23 cellular contexts compared by ENCODE assay signal in the genomic region with DNA sequence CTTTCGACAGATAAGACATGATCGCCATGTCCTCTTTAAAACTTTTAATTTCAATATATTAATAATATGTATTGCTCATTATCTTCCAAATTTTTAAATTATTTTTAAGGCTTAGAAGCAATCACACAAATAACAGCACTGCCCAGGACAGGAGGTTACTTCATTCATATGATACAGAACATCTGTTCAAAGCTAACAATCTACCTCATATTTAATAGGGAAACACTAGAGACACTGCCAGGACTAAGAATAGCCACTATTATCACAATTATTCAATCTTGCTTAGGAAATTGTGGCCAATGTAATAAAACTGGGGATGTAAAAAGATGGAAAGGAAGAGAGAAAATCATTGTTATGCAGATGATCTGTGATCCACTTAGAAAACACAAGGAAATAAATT. TPM values are rescaled to one million over a fixed set of nuclear protein-coding genes. Genes with fewer than 3 reads are reported as not detected.
DNase-seq lines count a peak whose midpoint lies in the region; ATAC-seq, FAIRE-seq and TF ChIP-seq lines count a peak whose summit lies in the region.
"Had no signal": no experiment of that assay in that cellular context is flagged by ENCODE, and none has a peak within 500 bp of the region (broad histone marks: within the 10 kb centered on the region; RNA-seq: fewer than 3 reads in every experiment).

No MANE protein-coding gene starts in this region.

- H3K9me3 ChIP-seq in left ventricle myocardium inferior (replicated peaks) (no peaks in the 10 kb centered on the region), adrenal gland (replicated peaks in 1 of 3) (no peaks in the 10 kb centered on the region), gastroesophageal sphincter (no peaks in the 10 kb centered on the region)
- H3K9me3 ChIP-seq: BE2C had no signal

- H3K27me3 ChIP-seq in left ventricle myocardium inferior (ENCODE audit: low read depth), result no peaks in the 10 kb centered on the region
- H3K27me3 ChIP-seq in adrenal gland, result no peaks in the 10 kb centered on the region
- no peaks in the 10 kb centered on the region for H3K27me3 ChIP-seq in gastroesophageal sphincter
- H3K27me3 ChIP-seq: BE2C had no signal

- intact Hi-C loops in left ventricle myocardium inferior (cut with micrococcal nuclease), result no loop called here
- intact Hi-C loops in left cardiac atrium (cut with DNase I), result loop anchor here (5.0 to 10.0 kb wide), 2 partner anchors 209 to 606 kb away; no protein-coding TSS in a partner anchor
- intact Hi-C loops in adrenal gland (cut with DNase I), result no loop called here

- TF ChIP-seq POLR2A in adrenal gland (IDR thresholded peaks at IDR 0.05) (no peak), gastroesophageal sphincter (IDR thresholded peaks at IDR 0.05) (no peak)

- no peaks in the 10 kb centered on the region for H3K36me3 ChIP-seq in left ventricle myocardium inferior
- no peaks in the 10 kb centered on the region for H3K36me3 ChIP-seq in adrenal gland (replicated peaks in 1 of 2)
- no peaks in the 10 kb centered on the region for H3K36me3 ChIP-seq in gastroesophageal sphincter
- H3K36me3 ChIP-seq: BE2C had no signal

- H3K4me3 ChIP-seq in left ventricle myocardium inferior (no peak overlapping the region), fibroblast of mammary gland (ENCODE audit: control insufficient read depth, low read depth, low read length) (no peak overlapping the region), adrenal gland (no peak overlapping the region), gastroesophageal sphincter (no peak overlapping the region)
- H3K4me3 ChIP-seq: GM12878 had no signal

- ATAC-seq in left cardiac atrium (no peak), gastroesophageal sphincter (no peak)
- ATAC-seq: GM12878, HepG2 had no signal

- WGBS in adrenal gland, 4 donors, result 42 to 71% (median 60%) methylated on average over 2 of the region's 2 CpGs
- 41 to 60% methylated on average over 2 of the region's 2 CpGs for WGBS in gastroesophageal sphincter (ENCODE audit: low coverage in 1 of 2), 2 donors

- DNase-seq in left ventricle myocardium inferior (no peak), left cardiac atrium (no peak), fibroblast of mammary gland (ENCODE audit: low read depth) (peak; percentile 10), kidney glomerular epithelial cell (lab: John Stamatoyannopoulos, UW) (no peak), adrenal gland (no peak)
- DNase-seq: ACHN; BE2C; C1 segment of cervical spinal cord; CD4-positive, CD25-positive, alpha-beta regulatory T cell; CD8-positive, alpha-beta memory T cell; COR-L47; DMS 273 treated with DMSO at 0.1 percent for 48 hours; DMS53; DND-41; EL; H9 had no signal

- peak; percentile 5 for FAIRE-seq in islet of Langerhans (lab: Jason Lieb, UNC)
- FAIRE-seq: A204.1, GM12878, H1, HepG2 had no signal

- TF ChIP-seq CTCF in left ventricle myocardium inferior (IDR thresholded peaks at IDR 0.05; ENCODE audit: borderline replicate concordance) (no peak), fibroblast of mammary gland (conservative IDR thresholded peaks at IDR 0.05; ENCODE audit: control insufficient read depth, insufficient read depth, low read depth, low read length) (no peak), adrenal gland (IDR thresholded peaks at IDR 0.05) (no peak), gastroesophageal sphincter (IDR thresholded peaks at IDR 0.05) (no peak)

- no peak for TF ChIP-seq EP300 in gastroesophageal sphincter (IDR thresholded peaks at IDR 0.05)

- H3K27ac ChIP-seq in left ventricle myocardium inferior (replicated peaks) (peak overlapping the region; percentile 57), adrenal gland (no peak overlapping the region), gastroesophageal sphincter (no peak overlapping the region)

- no peaks in the 10 kb centered on the region for H3K4me1 ChIP-seq in left ventricle myocardium inferior
- no peaks in the 10 kb centered on the region for H3K4me1 ChIP-seq in adrenal gland (replicated peaks in 1 of 2)
- peaks cover 0 to 6% (median 0%) of the 10 kb centered on the region in 3 donors for H3K4me1 ChIP-seq in gastroesophageal sphincter
- H3K4me1 ChIP-seq: BE2C had no signal

RNA-seq across cellular contexts. Expression of gene CLCA1, which starts 10.0 kb away (rescaled TPM):
- 0.05 TPM for total RNA-seq in left ventricle myocardium inferior
- not detected for total RNA-seq in left cardiac atrium
- under 1 TPM in 3 of 8 donors, not detected in 5; 0.14 to 0.22 (median 0.15) TPM for total RNA-seq in adrenal gland
- polyA plus RNA-seq in adrenal gland, result under 1 TPM in 1 of 3 donors, not detected in 2; 0.08 TPM
- total RNA-seq in gastroesophageal sphincter, result not detected
- total RNA-seq: CD4-positive, CD25-positive, alpha-beta regulatory T cell; CD8-positive, alpha-beta memory T cell; G401; H1; H9; HepG2 had no signal
- polyA plus RNA-seq: CD4-positive, CD25-positive, alpha-beta regulatory T cell; CD8-positive, alpha-beta memory T cell; GM12878; H1; HepG2 had no signal

RNA-seq across cellular contexts. Expression of gene CLCA2, which starts 54.8 kb away (rescaled TPM):
- not detected for total RNA-seq in left ventricle myocardium inferior
- under 1 TPM; 0.21 to 0.53 TPM for total RNA-seq in left cardiac atrium
- total RNA-seq in adrenal gland, result 1 to 10 TPM in 1 of 8 donors, under 1 TPM in 5, not detected in 2; 0.11 to 1.1 (median 0.33) TPM
- polyA plus RNA-seq in adrenal gland, result under 1 TPM; 0.13 to 0.35 (median 0.16) TPM
- total RNA-seq in gastroesophageal sphincter, result 10 to 100 TPM in 1 of 4 donors, 1 to 10 TPM in 1, under 1 TPM in 1, not detected in 1; 0.19 to 38.3 (median 1.7) TPM
- total RNA-seq: CD4-positive, CD25-positive, alpha-beta regulatory T cell; CD8-positive, alpha-beta memory T cell; GM12878; H1; H9; HepG2 had no signal
- polyA plus RNA-seq: CD4-positive, CD25-positive, alpha-beta regulatory T cell; CD8-positive, alpha-beta memory T cell; H1; HepG2 had no signal

Comparison
In these comparisons a context has a peak if more than half of its experiments do, and no peak if none do; other contexts are left out.
1. intact Hi-C loops: an anchor here in left cardiac atrium (5.0 to 10.0 kb wide); none called in left ventricle myocardium inferior and adrenal gland.